7 cellular contexts compared by ENCODE assay signal in the genomic region with DNA sequence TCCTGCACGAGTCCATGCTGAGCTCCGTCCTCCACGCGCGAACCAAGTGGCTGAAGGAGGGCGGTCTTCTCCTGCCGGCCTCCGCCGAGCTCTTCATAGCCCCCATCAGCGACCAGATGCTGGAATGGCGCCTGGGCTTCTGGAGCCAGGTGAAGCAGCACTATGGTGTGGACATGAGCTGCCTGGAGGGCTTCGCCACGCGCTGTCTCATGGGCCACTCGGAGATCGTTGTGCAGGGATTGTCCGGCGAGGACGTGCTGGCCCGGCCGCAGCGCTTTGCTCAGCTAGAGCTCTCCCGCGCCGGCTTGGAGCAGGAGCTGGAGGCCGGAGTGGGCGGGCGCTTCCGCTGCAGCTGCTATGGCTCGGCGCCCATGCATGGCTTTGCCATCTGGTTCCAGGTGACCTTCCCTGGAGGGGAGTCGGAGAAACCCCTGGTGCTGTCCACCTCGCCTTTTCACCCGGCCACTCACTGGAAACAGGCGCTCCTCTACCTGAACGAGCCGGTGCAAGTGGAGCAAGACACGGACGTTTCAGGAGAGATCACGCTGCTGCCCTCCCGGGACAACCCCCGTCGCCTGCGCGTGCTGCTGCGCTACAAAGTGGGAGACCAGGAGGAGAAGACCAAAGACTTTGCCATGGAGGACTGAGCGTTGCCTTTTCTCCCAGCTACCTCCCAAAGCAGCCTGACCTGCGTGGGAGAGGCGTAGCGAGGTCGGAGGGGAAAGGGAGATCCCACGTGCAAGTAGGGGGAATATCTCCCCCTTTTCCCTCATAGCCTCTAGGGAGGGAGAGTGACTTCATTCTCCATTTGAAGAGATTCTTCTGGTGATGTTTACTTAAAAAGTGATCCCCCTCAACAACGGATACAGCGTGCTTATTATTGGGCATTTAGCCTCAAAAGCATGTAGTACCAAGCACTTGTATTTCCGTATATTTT. TPM values are rescaled to one million over a fixed set of nuclear protein-coding genes. Genes with fewer than 3 reads are reported as not detected.
DNase-seq lines count a peak whose midpoint lies in the region; ATAC-seq and TF ChIP-seq lines count a peak whose summit lies in the region.

No MANE protein-coding gene starts in this region.

- H3K4me3 ChIP-seq in kidney epithelial cell (ENCODE audit: low read depth, low read length): peak overlapping the region; percentile 98

- DNase-seq in NAMALWA (ENCODE audit: low spot score) (peak; percentile 48), cerebellum (ENCODE audit: low spot score) (peak; percentile 50), kidney epithelial cell (ENCODE audit: low read depth) (peak; percentile 16)
- peak; percentile 76 for DNase-seq in stimulated activated CD4-positive, alpha-beta T cell treated with anti-CD3 and anti-CD28 coated beads, Interleukin-15, amount 100 ng/mL, for 24 hours

- H3K36me3 ChIP-seq in kidney epithelial cell (ENCODE audit: control insufficient read depth, insufficient read depth, low read length): no peaks in the 10 kb centered on the region

- ATAC-seq in GM18499 (IDR thresholded peaks at IDR 0.05; ENCODE audit: insufficient read depth, unreplicated experiment) (peak; percentile 42), HG02571 (IDR thresholded peaks at IDR 0.05; ENCODE audit: unreplicated experiment) (peak; percentile 61)

- TF ChIP-seq CTCF in VCaP (conservative IDR thresholded peaks at IDR 0.05) (no peak), kidney epithelial cell (IDR thresholded peaks at IDR 0.05; ENCODE audit: insufficient read depth, low read length, poor library complexity, severe bottlenecking) (no peak)

- no peaks in the 10 kb centered on the region for H3K27me3 ChIP-seq in kidney epithelial cell (ENCODE audit: control insufficient read depth, insufficient read depth, low read length)

- peak overlapping the region; percentile 88 for H3K27ac ChIP-seq in VCaP

RNA-seq across cellular contexts. Expression of gene PRMT6, which starts 1.0 kb away (rescaled TPM):
- total RNA-seq in cerebellum (17.5 TPM), kidney epithelial cell (22.1 and 26.2 TPM in 2 replicates)

Comparison
In these comparisons a context has a peak if more than half of its experiments do, and no peak if none do; other contexts are left out.
1. Peak in every context shown above with its lines: DNase-seq, ATAC-seq, H3K4me3 ChIP-seq and H3K27ac ChIP-seq.
2. DNase-seq: peak in every context shown above with its lines; median percentile 76 in stimulated activated CD4-positive, alpha-beta T cell treated with anti-CD3 and anti-CD28 coated beads, Interleukin-15, amount 100 ng/mL, for 24 hours; 50 in cerebellum; 48 in NAMALWA; 16 in kidney epithelial cell.